ENCODE assay signal across 10 cellular contexts in genomic region chr3:50577348-50577747, GRCh38.
"Had no signal": no experiment of that assay in that cellular context is flagged by ENCODE, and none has a peak within 500 bp of the region (broad histone marks: within the 10 kb centered on the region; RNA-seq: fewer than 3 reads in every experiment).

No MANE protein-coding gene starts in this region.

- H3K4me3 ChIP-seq: colonic mucosa, gastroesophageal sphincter had no signal

- H3K27ac ChIP-seq: colonic mucosa, gastroesophageal sphincter had no signal

- ATAC-seq: gastroesophageal sphincter, left lobe of liver had no signal

- H3K27me3 ChIP-seq: colonic mucosa, gastroesophageal sphincter had no signal

- H3K27me3 Mint-ChIP-seq: activated B cell treated with CpG ODN at 0.5 μM for 24 hours had no signal

- H3K27ac Mint-ChIP-seq: activated B cell treated with CpG ODN at 0.5 μM for 24 hours, nephron progenitor cell had no signal

- H3K4me1 ChIP-seq: colonic mucosa had no signal

- H3K9me3 Mint-ChIP-seq: activated B cell treated with CpG ODN at 0.5 μM for 24 hours, nephron progenitor cell had no signal

- H3K9me3 ChIP-seq: colonic mucosa, gastroesophageal sphincter had no signal

- H3K4me3 Mint-ChIP-seq: activated B cell treated with CpG ODN at 0.5 μM for 24 hours, nephron progenitor cell had no signal

- H3K4me1 Mint-ChIP-seq: activated B cell treated with CpG ODN at 0.5 μM for 24 hours, nephron progenitor cell had no signal

- H3K36me3 ChIP-seq: colonic mucosa had no signal

- DNase-seq: activated B cell treated with CpG ODN at 0.5 μM for 24 hours; activated gamma-delta T cell; caudate nucleus; colonic mucosa; islet precursor cell; nephron progenitor cell; stimulated activated CD4-positive, alpha-beta T cell treated with anti-CD3 and anti-CD28 coated beads, Interleukin-2, amount 100 ng/mL, for 48 hours; SW 1271 had no signal
